ENCODE assay signal across 16 cellular contexts in the genomic region with DNA sequence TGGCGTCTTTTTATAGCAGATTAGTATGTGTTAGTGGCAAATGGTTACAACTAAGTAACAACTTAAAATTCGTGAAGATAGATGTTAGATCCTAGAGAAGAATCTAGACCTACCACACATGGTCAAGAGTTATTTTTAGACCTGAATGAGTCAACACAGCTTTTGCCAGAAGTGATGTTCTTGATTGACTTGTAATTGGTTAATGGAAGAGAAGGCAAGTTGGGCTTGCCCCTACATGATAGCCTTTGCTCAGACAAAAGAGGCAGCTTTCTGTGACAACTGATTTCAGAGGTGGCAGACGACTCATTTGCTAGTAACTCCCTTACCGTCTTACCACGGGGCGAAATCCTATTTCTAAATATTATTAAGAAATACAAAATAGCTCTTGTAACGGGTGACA. TPM values are rescaled to one million over a fixed set of nuclear protein-coding genes. Genes with fewer than 3 reads are reported as not detected.
A peak's percentile ranks its signal among the peaks of the same experiment; 100 is the strongest.
DNase-seq lines count a peak whose midpoint lies in the region; ATAC-seq and TF ChIP-seq lines count a peak whose summit lies in the region.
"Had no signal": no experiment of that assay in that cellular context is flagged by ENCODE, and none has a peak within 500 bp of the region (broad histone marks: within the 10 kb centered on the region; RNA-seq: fewer than 3 reads in every experiment).

No MANE protein-coding gene starts in this region.

- DNase-seq in M059J (ENCODE audit: low read depth) = peak; percentile 13
- peak; percentile 70 for DNase-seq in NCI-H345 treated with DMSO at 0.1 percent for 48 hours (lab: John Stamatoyannopoulos, UW; ENCODE audit: unreplicated experiment)
- peak; percentile 45 for DNase-seq in choroid plexus epithelial cell (ENCODE audit: low read depth)
- DNase-seq in nephron progenitor cell = no peak
- DNase-seq in DMS53 (lab: John Stamatoyannopoulos, UW) = no peak
- DNase-seq: activated T-cell treated with anti-CD3 and anti-CD28 coated beads, Interleukin-2, amount 50 U/mL, for 4 hours; GOT3; heart right ventricle; midbrain; NCI-H2029 treated with DMSO at 0.1 percent for 48 hours; SIG-M5 had no signal

- H3K4me3 ChIP-seq in choroid plexus epithelial cell (ENCODE audit: low read depth, low read length) = no peak overlapping the region
- H3K4me3 ChIP-seq: heart right ventricle, skin epidermis had no signal

- peak overlapping the region in 1 of 3 experiments; percentile 62 for H3K4me3 Mint-ChIP-seq in nephron
- no peak overlapping the region for H3K4me3 Mint-ChIP-seq in nephron progenitor cell
- H3K4me3 Mint-ChIP-seq: activated T-cell treated with anti-CD3 and anti-CD28 coated beads, Interleukin-2, amount 50 U/mL, for 4 hours; CD14-positive monocyte had no signal

- TF ChIP-seq CTCF in choroid plexus epithelial cell (conservative IDR thresholded peaks at IDR 0.05; ENCODE audit: low read depth, low read length) (no peak), nephron (IDR thresholded peaks at IDR 0.05; ENCODE audit: unreplicated experiment in 3 of 3) (no peak), nephron progenitor cell (IDR thresholded peaks at IDR 0.05) (no peak)

- H3K27ac Mint-ChIP-seq in nephron (peak overlapping the region; percentile 94 to 99 (median 95)), nephron progenitor cell (no peak overlapping the region)
- H3K27ac Mint-ChIP-seq: CD14-positive monocyte had no signal

- H3K9me3 Mint-ChIP-seq in nephron = no peaks in the 10 kb centered on the region
- H3K9me3 Mint-ChIP-seq in nephron progenitor cell = no peaks in the 10 kb centered on the region
- H3K9me3 Mint-ChIP-seq: activated T-cell treated with anti-CD3 and anti-CD28 coated beads, Interleukin-2, amount 50 U/mL, for 4 hours had no signal

- no peaks in the 10 kb centered on the region for H3K36me3 Mint-ChIP-seq in nephron (ENCODE audit: low read depth)
- H3K36me3 Mint-ChIP-seq in nephron progenitor cell (ENCODE audit: low read depth) = no peaks in the 10 kb centered on the region

- no peak for ATAC-seq in HG03469 (IDR thresholded peaks at IDR 0.05; ENCODE audit: unreplicated experiment)
- ATAC-seq in HG03571 (IDR thresholded peaks at IDR 0.05; ENCODE audit: unreplicated experiment) = no peak
- ATAC-seq: activated T-cell treated with anti-CD3 and anti-CD28 coated beads, Interleukin-2, amount 50 U/mL, for 4 hours; heart right ventricle had no signal

- H3K4me1 Mint-ChIP-seq in nephron (peaks cover 66% of the 10 kb centered on the region), nephron progenitor cell (peaks cover 12% of the 10 kb centered on the region)

- H3K27me3 Mint-ChIP-seq in nephron (ENCODE audit: low read depth) (peaks cover 9% of the 10 kb centered on the region), nephron progenitor cell (ENCODE audit: low read depth, poor library complexity) (peaks cover 33% of the 10 kb centered on the region)

RNA-seq across cellular contexts. Expression of a gene that starts 4.9 kb away (rescaled TPM):
- total RNA-seq in M059J (2014; rRNA removed; shearing (Covaris generic)) = 38.3 and 53.6 TPM in 2 replicates

RNA-seq across cellular contexts. Expression of a gene that starts 56.3 kb away (rescaled TPM):
- 184 and 200 TPM in 2 replicates for total RNA-seq in M059J (2014; rRNA removed; shearing (Covaris generic))

Comparison
In these comparisons a context has a peak if more than half of its experiments do, and no peak if none do; other contexts are left out.
1. DNase-seq: peak in M059J (single experiment), NCI-H345 treated with DMSO at 0.1 percent for 48 hours (single experiment) and choroid plexus epithelial cell (single experiment); none in nephron progenitor cell (single experiment) and DMS53 (single experiment).